ENCODE assay signal across 12 cellular contexts in the genomic region with DNA sequence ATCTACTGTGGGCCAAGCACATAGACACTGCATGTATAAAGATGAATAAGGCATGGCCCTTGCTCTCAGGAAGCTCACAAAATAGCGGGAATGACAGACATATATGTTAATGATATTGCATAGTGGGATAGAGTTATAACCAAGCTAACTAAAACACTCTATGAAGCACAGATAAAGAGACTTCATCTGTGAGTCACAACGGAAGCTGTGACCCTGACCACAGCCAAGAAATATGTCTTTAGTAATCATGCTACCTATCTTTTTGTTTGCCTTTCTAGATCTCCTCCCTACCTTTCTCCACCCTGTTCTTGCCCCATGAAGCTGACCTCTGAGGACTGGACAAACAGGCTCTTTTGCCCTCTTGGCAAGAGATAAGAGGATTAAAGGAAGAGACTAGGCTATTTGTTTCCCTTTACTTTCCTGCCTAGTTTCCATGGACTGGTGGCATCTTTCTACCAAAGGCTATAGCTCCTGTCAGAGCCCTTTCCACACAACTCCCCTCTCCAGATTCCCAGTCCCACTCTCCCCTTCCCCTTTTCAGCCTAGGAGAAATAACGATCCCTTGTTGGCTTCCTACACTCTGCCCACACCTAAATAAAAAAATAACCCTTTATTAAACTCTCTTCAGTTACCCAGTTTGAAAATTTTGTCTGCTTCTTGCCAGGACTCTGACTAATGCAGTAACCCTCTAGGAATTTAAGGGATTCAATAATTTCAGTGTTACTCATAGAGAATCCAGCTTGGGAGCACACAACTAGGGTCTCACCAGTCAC.
A peak's percentile ranks its signal among the peaks of the same experiment; 100 is the strongest.
DNase-seq lines count a peak whose midpoint lies in the region; ATAC-seq and TF ChIP-seq lines count a peak whose summit lies in the region.
"Had no signal": no experiment of that assay in that cellular context is flagged by ENCODE, and none has a peak within 500 bp of the region (broad histone marks: within the 10 kb centered on the region; RNA-seq: fewer than 3 reads in every experiment).

No MANE protein-coding gene starts in this region.

- peak overlapping the region; percentile 95 for H3K27ac ChIP-seq in brain microvascular endothelial cell
- H3K27ac ChIP-seq in mesenchymal stem cell (ENCODE audit: low read length, poor library complexity, severe bottlenecking) = peak overlapping the region; percentile 99
- H3K27ac ChIP-seq: coronary artery had no signal

- peak overlapping the region; percentile 69 for H3K9ac ChIP-seq in mesenchymal stem cell (ENCODE audit: low read length)

- no peak overlapping the region for H4K8ac ChIP-seq in mesenchymal stem cell (ENCODE audit: low read length)

- no peaks in the 10 kb centered on the region for H3K9me3 ChIP-seq in mesenchymal stem cell (ENCODE audit: control insufficient read depth, low read length)

- no peaks in the 10 kb centered on the region for H3K27me3 Mint-ChIP-seq in activated T-cell treated with anti-CD3 and anti-CD28 coated beads, Interleukin-2, amount 50 U/mL, for 4 hours (ENCODE audit: low read depth)
- peaks cover 2 to 20% (median 8%) of the 10 kb centered on the region in 5 donors for H3K27me3 Mint-ChIP-seq in naive thymus-derived CD8-positive, alpha-beta T cell
- H3K27me3 Mint-ChIP-seq: activated CD4-positive, alpha-beta T cell treated with anti-CD3 and anti-CD28 coated beads, Interleukin-2, amount 10 ng/mL, durations not matched to agents 24 days and 14 days had no signal

- H3K4me2 ChIP-seq in mesenchymal stem cell (ENCODE audit: low read length, poor library complexity, severe bottlenecking) = no peak overlapping the region

- peak overlapping the region; percentile 97 for H2BK5ac ChIP-seq in mesenchymal stem cell (ENCODE audit: low read depth, low read length, poor library complexity, severe bottlenecking)

- TF ChIP-seq CTCF in LNCaP clone FGC (IDR thresholded peaks at IDR 0.05; ENCODE audit: control insufficient read depth, extremely low read depth, insufficient read depth) (no peak), brain microvascular endothelial cell (IDR thresholded peaks at IDR 0.05; ENCODE audit: low read depth, low read length, missing control alignments) (no peak)

- peak overlapping the region; percentile 96 for H2AK5ac ChIP-seq in mesenchymal stem cell (ENCODE audit: low read length, severe bottlenecking)

- H2BK12ac ChIP-seq in mesenchymal stem cell (ENCODE audit: low read length in 2 of 2) = peak overlapping the region in 1 of 2 experiments; percentile 46

- no peak overlapping the region for H3K4me3 Mint-ChIP-seq in activated T-cell treated with anti-CD3 and anti-CD28 coated beads, Interleukin-2, amount 50 U/mL, for 4 hours
- no peak overlapping the region for H3K4me3 Mint-ChIP-seq in naive thymus-derived CD8-positive, alpha-beta T cell
- H3K4me3 Mint-ChIP-seq: activated CD4-positive, alpha-beta T cell treated with anti-CD3 and anti-CD28 coated beads, Interleukin-2, amount 10 ng/mL, durations not matched to agents 24 days and 14 days had no signal

- no peaks in the 10 kb centered on the region for H3K36me3 Mint-ChIP-seq in activated T-cell treated with anti-CD3 and anti-CD28 coated beads, Interleukin-2, amount 50 U/mL, for 4 hours (ENCODE audit: insufficient read depth)
- no peaks in the 10 kb centered on the region for H3K36me3 Mint-ChIP-seq in naive thymus-derived CD8-positive, alpha-beta T cell

- POLR2A ChIA-PET in naive thymus-derived CD8-positive, alpha-beta T cell (lab: Charles Lee) = no interaction called here

- H3K14ac ChIP-seq in mesenchymal stem cell (ENCODE audit: low read length in 2 of 2) = no peak overlapping the region

- H3K18ac ChIP-seq in mesenchymal stem cell (ENCODE audit: low read depth in 1 of 2, low read length in 2 of 2) = peak overlapping the region; percentile 65 to 84

- no peaks in the 10 kb centered on the region for H3K4me1 Mint-ChIP-seq in activated T-cell treated with anti-CD3 and anti-CD28 coated beads, Interleukin-2, amount 50 U/mL, for 4 hours (ENCODE audit: low read depth)
- H3K4me1 Mint-ChIP-seq in naive thymus-derived CD8-positive, alpha-beta T cell = no peaks in the 10 kb centered on the region
- H3K4me1 Mint-ChIP-seq: activated CD4-positive, alpha-beta T cell treated with anti-CD3 and anti-CD28 coated beads, Interleukin-2, amount 10 ng/mL, durations not matched to agents 24 days and 14 days had no signal

- no peak overlapping the region for H2AFZ ChIP-seq in mesenchymal stem cell (ENCODE audit: low read depth, low read length)

- in situ Hi-C loops in Caki2 (cut with HindIII; ENCODE audit: low pct_unique_long_range_greater_than_20kb, low sequenced_read_pairs) = no loop called here
- in situ Hi-C loops in brain microvascular endothelial cell (cut with HindIII; ENCODE audit: low pct_ligation_motif_present, low sequenced_read_pairs) = no loop called here

- H3K9me3 Mint-ChIP-seq in activated T-cell treated with anti-CD3 and anti-CD28 coated beads, Interleukin-2, amount 50 U/mL, for 4 hours = no peaks in the 10 kb centered on the region
- peaks cover 0 to 9% (median 0%) of the 10 kb centered on the region in 9 donors for H3K9me3 Mint-ChIP-seq in naive thymus-derived CD8-positive, alpha-beta T cell
- H3K9me3 Mint-ChIP-seq: activated CD4-positive, alpha-beta T cell treated with anti-CD3 and anti-CD28 coated beads, Interleukin-2, amount 10 ng/mL, durations not matched to agents 24 days and 14 days had no signal

- peak overlapping the region in 1 of 2 experiments; percentile 62 for H3K4ac ChIP-seq in mesenchymal stem cell (ENCODE audit: low read depth in 1 of 2, low read length in 2 of 2)

- ATAC-seq in activated T-cell treated with anti-CD3 and anti-CD28 coated beads, Interleukin-2, amount 50 U/mL, for 4 hours = no peak
- ATAC-seq in naive thymus-derived CD8-positive, alpha-beta T cell = no peak
- no peak for ATAC-seq in GM19395 (IDR thresholded peaks at IDR 0.05; ENCODE audit: unreplicated experiment)

- peak overlapping the region; percentile 39 for H2BK120ac ChIP-seq in mesenchymal stem cell (ENCODE audit: low read depth, low read length)

- no peak overlapping the region for H3K23ac ChIP-seq in mesenchymal stem cell (ENCODE audit: low read length in 2 of 2)

- peak overlapping the region; percentile 82 for H4K91ac ChIP-seq in mesenchymal stem cell (ENCODE audit: low read length)

- H3K27me3 ChIP-seq in brain microvascular endothelial cell (replicated peaks) (no peaks in the 10 kb centered on the region), mesenchymal stem cell (ENCODE audit: control insufficient read depth in 1 of 2, insufficient read depth in 1 of 2, low read length in 2 of 2) (no peaks in the 10 kb centered on the region)

- no peaks in the 10 kb centered on the region for H3K79me1 ChIP-seq in mesenchymal stem cell (replicated peaks; ENCODE audit: low read length, poor library complexity, severe bottlenecking)

- H3K27ac Mint-ChIP-seq in naive thymus-derived CD8-positive, alpha-beta T cell = no peak overlapping the region
- H3K27ac Mint-ChIP-seq: activated CD4-positive, alpha-beta T cell treated with anti-CD3 and anti-CD28 coated beads, Interleukin-2, amount 10 ng/mL, durations not matched to agents 24 days and 14 days had no signal

- DNase-seq in Caki2 (ENCODE audit: low read depth) (peak; percentile 59), LNCaP clone FGC (ENCODE audit: low read depth) (peak; percentile 91), brain microvascular endothelial cell (peak; percentile 78), mesenchymal stem cell (peak; percentile 78), amygdala (lab: John Stamatoyannopoulos, UW) (no peak)
- no peak for DNase-seq in activated T-cell treated with anti-CD3 and anti-CD28 coated beads, Interleukin-2, amount 50 U/mL, for 4 hours
- DNase-seq in naive thymus-derived CD8-positive, alpha-beta T cell = no peak
- DNase-seq: activated CD4-positive, alpha-beta T cell treated with anti-CD3 and anti-CD28 coated beads, Interleukin-2, amount 10 ng/mL, durations not matched to agents 24 days and 14 days; midbrain; NCI-H510A had no signal

- WGBS in mesenchymal stem cell = 2% methylated on average over 3 of the region's 3 CpGs

- no peaks in the 10 kb centered on the region for H3K36me3 ChIP-seq in brain microvascular endothelial cell (replicated peaks)
- no peaks in the 10 kb centered on the region for H3K36me3 ChIP-seq in mesenchymal stem cell (ENCODE audit: control insufficient read depth in 1 of 2, insufficient read depth in 2 of 2, low read depth in 1 of 2, low read length in 2 of 2)

- H3K4me1 ChIP-seq in mesenchymal stem cell (ENCODE audit: control insufficient read depth, insufficient read depth, low read depth, low read length) = peaks cover 4% of the 10 kb centered on the region

- H3K4me3 ChIP-seq in LNCaP clone FGC (ENCODE audit: low read depth, low read length) (no peak overlapping the region), brain microvascular endothelial cell (ENCODE audit: low read depth, low read length) (no peak overlapping the region), mesenchymal stem cell (ENCODE audit: insufficient read depth in 1 of 2, low read depth in 1 of 2, low read length in 2 of 2) (peak overlapping the region in 1 of 2 experiments; percentile 28)
- H3K4me3 ChIP-seq: coronary artery had no signal

- no peak overlapping the region for H2BK15ac ChIP-seq in mesenchymal stem cell (ENCODE audit: low read depth, poor library complexity, severe bottlenecking)

Comparison
In these comparisons a context has a peak if more than half of its experiments do, and no peak if none do; other contexts are left out.
1. DNase-seq: peak in Caki2 (single experiment), LNCaP clone FGC (single experiment), brain microvascular endothelial cell (single experiment) and mesenchymal stem cell (single experiment); none in amygdala (0 of 56), activated T-cell treated with anti-CD3 and anti-CD28 coated beads, Interleukin-2, amount 50 U/mL, for 4 hours (single experiment) and naive thymus-derived CD8-positive, alpha-beta T cell (0 of 10).